ENCODE assay signal across 1 cellular context in the genomic region with DNA sequence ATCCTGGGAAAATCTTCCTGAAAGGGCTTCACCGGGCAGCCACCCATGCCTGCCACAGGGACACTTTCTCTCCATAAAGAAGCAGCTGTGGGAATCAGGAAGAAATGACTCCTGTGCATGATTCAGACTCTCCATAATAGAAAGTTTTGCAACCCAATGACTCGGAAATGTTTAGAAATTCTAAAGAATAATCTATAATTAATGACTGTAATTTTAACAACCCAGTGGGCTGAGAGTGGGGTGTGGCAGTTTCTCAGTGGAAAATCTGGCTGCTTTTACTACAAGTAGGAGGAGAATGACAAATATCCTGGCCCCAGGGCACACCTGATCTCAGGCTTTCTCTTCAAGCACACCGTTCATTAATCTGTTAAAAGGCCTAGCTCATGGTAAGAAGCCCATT.
TF ChIP-seq lines count a peak whose summit lies in the region.

No MANE protein-coding gene starts in this region.

TF ChIP-seq in SK-N-SH treated with all-trans-retinoic acid at 6 μM for 48 hours, 23 proteins besides CTCF, POLR2A, EP300 and RAD21:
- TF ChIP-seq, protein P1, sequence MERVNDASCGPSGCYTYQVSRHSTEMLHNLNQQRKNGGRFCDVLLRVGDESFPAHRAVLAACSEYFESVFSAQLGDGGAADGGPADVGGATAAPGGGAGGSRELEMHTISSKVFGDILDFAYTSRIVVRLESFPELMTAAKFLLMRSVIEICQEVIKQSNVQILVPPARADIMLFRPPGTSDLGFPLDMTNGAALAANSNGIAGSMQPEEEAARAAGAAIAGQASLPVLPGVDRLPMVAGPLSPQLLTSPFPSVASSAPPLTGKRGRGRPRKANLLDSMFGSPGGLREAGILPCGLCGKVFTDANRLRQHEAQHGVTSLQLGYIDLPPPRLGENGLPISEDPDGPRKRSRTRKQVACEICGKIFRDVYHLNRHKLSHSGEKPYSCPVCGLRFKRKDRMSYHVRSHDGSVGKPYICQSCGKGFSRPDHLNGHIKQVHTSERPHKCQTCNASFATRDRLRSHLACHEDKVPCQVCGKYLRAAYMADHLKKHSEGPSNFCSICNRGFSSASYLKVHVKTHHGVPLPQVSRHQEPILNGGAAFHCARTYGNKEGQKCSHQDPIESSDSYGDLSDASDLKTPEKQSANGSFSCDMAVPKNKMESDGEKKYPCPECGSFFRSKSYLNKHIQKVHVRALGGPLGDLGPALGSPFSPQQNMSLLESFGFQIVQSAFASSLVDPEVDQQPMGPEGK (CRISPR knock-in tag; IDR thresholded peaks at IDR 0.05; ENCODE audit: borderline replicate concordance): no peak
- TF ChIP-seq ZC3H10 (CRISPR knock-in tag; IDR thresholded peaks at IDR 0.05): no peak
- no peak for TF ChIP-seq ISL1 (CRISPR knock-in tag; IDR thresholded peaks at IDR 0.05)
- TF ChIP-seq ZFP30 (CRISPR knock-in tag; IDR thresholded peaks at IDR 0.05): no peak
- no peak for TF ChIP-seq RARB (CRISPR knock-in tag; IDR thresholded peaks at IDR 0.05)
- TF ChIP-seq OSR1 (CRISPR knock-in tag; IDR thresholded peaks at IDR 0.05): no peak
- TF ChIP-seq ESRRG (CRISPR knock-in tag; IDR thresholded peaks at IDR 0.05): no peak
- TF ChIP-seq TOX (CRISPR knock-in tag; IDR thresholded peaks at IDR 0.05; ENCODE audit: borderline replicate concordance): no peak
- TF ChIP-seq PPARA (CRISPR knock-in tag; IDR thresholded peaks at IDR 0.05; ENCODE audit: borderline replicate concordance): no peak
- TF ChIP-seq SNAI2 (CRISPR knock-in tag; IDR thresholded peaks at IDR 0.05): no peak
- no peak for TF ChIP-seq ZNF70 (CRISPR knock-in tag; IDR thresholded peaks at IDR 0.05)
- TF ChIP-seq, protein P2, sequence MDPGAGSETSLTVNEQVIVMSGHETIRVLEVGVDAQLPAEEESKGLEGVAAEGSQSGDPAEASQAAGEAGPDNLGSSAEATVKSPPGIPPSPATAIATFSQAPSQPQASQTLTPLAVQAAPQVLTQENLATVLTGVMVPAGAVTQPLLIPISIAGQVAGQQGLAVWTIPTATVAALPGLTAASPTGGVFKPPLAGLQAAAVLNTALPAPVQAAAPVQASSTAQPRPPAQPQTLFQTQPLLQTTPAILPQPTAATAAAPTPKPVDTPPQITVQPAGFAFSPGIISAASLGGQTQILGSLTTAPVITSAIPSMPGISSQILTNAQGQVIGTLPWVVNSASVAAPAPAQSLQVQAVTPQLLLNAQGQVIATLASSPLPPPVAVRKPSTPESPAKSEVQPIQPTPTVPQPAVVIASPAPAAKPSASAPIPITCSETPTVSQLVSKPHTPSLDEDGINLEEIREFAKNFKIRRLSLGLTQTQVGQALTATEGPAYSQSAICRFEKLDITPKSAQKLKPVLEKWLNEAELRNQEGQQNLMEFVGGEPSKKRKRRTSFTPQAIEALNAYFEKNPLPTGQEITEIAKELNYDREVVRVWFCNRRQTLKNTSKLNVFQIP (CRISPR knock-in tag; IDR thresholded peaks at IDR 0.05; ENCODE audit: borderline replicate concordance, low read depth): no peak
- TF ChIP-seq CSDC2 (CRISPR knock-in tag; IDR thresholded peaks at IDR 0.05): no peak
- TF ChIP-seq BACH2 (CRISPR knock-in tag; IDR thresholded peaks at IDR 0.05; ENCODE audit: borderline replicate concordance): no peak
